Comparison of ENCODE assay signal across 8 cellular contexts in genomic region chr3:84958495-84959469, GRCh38. TPM values are rescaled to one million over a fixed set of nuclear protein-coding genes. Genes with fewer than 3 reads are reported as not detected.
DNase-seq lines count a peak whose midpoint lies in the region; ATAC-seq and TF ChIP-seq lines count a peak whose summit lies in the region.

CADM2 (plus strand) TSS chr3:84958989.

- no peaks in the 10 kb centered on the region for H3K27me3 ChIP-seq in SJCRH30
- H3K27me3 ChIP-seq in neural cell (ENCODE audit: insufficient read depth, low read depth, low read length), result peaks cover 23% of the 10 kb centered on the region

- peak; percentile 65 for TF ChIP-seq CTCF in neural cell (IDR thresholded peaks at IDR 0.05; ENCODE audit: poor library complexity, severe bottlenecking)

- peak within 1 kb of the TSS; percentile 65 for H3K4me3 Mint-ChIP-seq in activated naive CD4-positive, alpha-beta T cell treated with anti-CD3 and anti-CD28 coated beads for 36 hours
- peak within 1 kb of the TSS; percentile 72 for H3K4me3 Mint-ChIP-seq in stimulated activated naive CD8-positive, alpha-beta T cell treated with anti-CD3 and anti-CD28 coated beads, Interleukin-15, Interleukin-2, amounts not matched to agents 100 ng/mL and 50 ng/mL, for 24 hours

- no peak for TF ChIP-seq EP300 in neural cell (conservative IDR thresholded peaks at IDR 0.05; ENCODE audit: poor library complexity, severe bottlenecking)

- peaks cover 26% of the 10 kb centered on the region for H3K4me1 Mint-ChIP-seq in activated naive CD4-positive, alpha-beta T cell treated with anti-CD3 and anti-CD28 coated beads for 36 hours (ENCODE audit: low read depth)
- H3K4me1 Mint-ChIP-seq in stimulated activated naive CD8-positive, alpha-beta T cell treated with anti-CD3 and anti-CD28 coated beads, Interleukin-15, Interleukin-2, amounts not matched to agents 100 ng/mL and 50 ng/mL, for 24 hours (ENCODE audit: low read depth), result peaks cover 18% of the 10 kb centered on the region

- H3K27me3 Mint-ChIP-seq in activated naive CD4-positive, alpha-beta T cell treated with anti-CD3 and anti-CD28 coated beads for 36 hours (ENCODE audit: low read depth), result peaks cover 48% of the 10 kb centered on the region
- peaks cover 46% of the 10 kb centered on the region for H3K27me3 Mint-ChIP-seq in stimulated activated naive CD8-positive, alpha-beta T cell treated with anti-CD3 and anti-CD28 coated beads, Interleukin-15, Interleukin-2, amounts not matched to agents 100 ng/mL and 50 ng/mL, for 24 hours

- peak within 1 kb of the TSS; percentile 59 for H3K27ac ChIP-seq in SJCRH30
- H3K27ac ChIP-seq in neural cell (ENCODE audit: low read length), result peak within 1 kb of the TSS; percentile 60

- H3K36me3 Mint-ChIP-seq in activated naive CD4-positive, alpha-beta T cell treated with anti-CD3 and anti-CD28 coated beads for 36 hours (ENCODE audit: low read depth), result no peaks in the 10 kb centered on the region
- H3K36me3 Mint-ChIP-seq in stimulated activated naive CD8-positive, alpha-beta T cell treated with anti-CD3 and anti-CD28 coated beads, Interleukin-15, Interleukin-2, amounts not matched to agents 100 ng/mL and 50 ng/mL, for 24 hours (ENCODE audit: low read depth), result no peaks in the 10 kb centered on the region

- H4K20me1 ChIP-seq in neural cell (ENCODE audit: insufficient read depth), result no peaks in the 10 kb centered on the region

- no peaks in the 10 kb centered on the region for H3F3A ChIP-seq in neural cell (ENCODE audit: insufficient read depth, low read length, poor library complexity, severe bottlenecking)

- H3K9me3 Mint-ChIP-seq in activated naive CD4-positive, alpha-beta T cell treated with anti-CD3 and anti-CD28 coated beads for 36 hours, result no peaks in the 10 kb centered on the region
- H3K9me3 Mint-ChIP-seq in stimulated activated naive CD8-positive, alpha-beta T cell treated with anti-CD3 and anti-CD28 coated beads, Interleukin-15, Interleukin-2, amounts not matched to agents 100 ng/mL and 50 ng/mL, for 24 hours, result peaks cover 4% of the 10 kb centered on the region

- TF ChIP-seq RAD21 in neural cell (conservative IDR thresholded peaks at IDR 0.05), result peak; percentile 47

- no peak within 1 kb of the TSS for H3K27ac Mint-ChIP-seq in activated naive CD4-positive, alpha-beta T cell treated with anti-CD3 and anti-CD28 coated beads for 36 hours
- no peak within 1 kb of the TSS for H3K27ac Mint-ChIP-seq in stimulated activated naive CD8-positive, alpha-beta T cell treated with anti-CD3 and anti-CD28 coated beads, Interleukin-15, Interleukin-2, amounts not matched to agents 100 ng/mL and 50 ng/mL, for 24 hours

- DNase-seq in D341Med (ENCODE audit: low spot score) (peak; percentile 97), HuH-7.5 (ENCODE audit: low spot score) (peak; percentile 67), SJCRH30 (peak; percentile 93 to 96), foreskin melanocyte (peak; percentile 68)
- DNase-seq in activated naive CD4-positive, alpha-beta T cell treated with anti-CD3 and anti-CD28 coated beads for 36 hours, result peak; percentile 75

- peaks cover 4% of the 10 kb centered on the region; the same call in 1 of the 2 replicates for H3K4me1 ChIP-seq in SJCRH30

- H3K36me3 ChIP-seq in SJCRH30 (no peaks in the 10 kb centered on the region), neural cell (ENCODE audit: insufficient read depth, low read length) (no peaks in the 10 kb centered on the region)

- H3K9ac ChIP-seq in neural cell (ENCODE audit: low read length), result peak within 1 kb of the TSS; percentile 64

- no peaks in the 10 kb centered on the region for H3K79me2 ChIP-seq in neural cell (replicated peaks; ENCODE audit: insufficient read depth, low read length)

- H3K4me3 ChIP-seq in SJCRH30, result peak within 1 kb of the TSS; percentile 86
- peak within 1 kb of the TSS; percentile 84 for H3K4me3 ChIP-seq in neural cell (ENCODE audit: low read length)

- H3K9me2 ChIP-seq in neural cell (ENCODE audit: insufficient read depth, low read length), result no peaks in the 10 kb centered on the region

- H2AFZ ChIP-seq in neural cell (ENCODE audit: low read depth, low read length), result peak within 1 kb of the TSS; percentile 76

- H3K4me2 ChIP-seq in neural cell (ENCODE audit: low read length), result peak within 1 kb of the TSS; percentile 74

- intact Hi-C loops in activated naive CD4-positive, alpha-beta T cell treated with anti-CD3 and anti-CD28 coated beads for 36 hours (cut with micrococcal nuclease), result no loop called here

- CTCF ChIA-PET in activated naive CD4-positive, alpha-beta T cell treated with anti-CD3 and anti-CD28 coated beads for 36 hours (lab: Charles Lee), result no interaction called here

- H3K9me3 ChIP-seq in SJCRH30 (replicated peaks), result no peaks in the 10 kb centered on the region
- no peaks in the 10 kb centered on the region for H3K9me3 ChIP-seq in neural cell (ENCODE audit: low read length)

- peak; percentile 96 for ATAC-seq in GM21526 (IDR thresholded peaks at IDR 0.05; ENCODE audit: low FRiP score, unreplicated experiment)

TF ChIP-seq in neural cell, 6 proteins besides CTCF, POLR2A, EP300 and RAD21:
- peak; percentile 66 for TF ChIP-seq TAF1 (IDR thresholded peaks at IDR 0.05; ENCODE audit: low read depth)
- TF ChIP-seq SMC3 (conservative IDR thresholded peaks at IDR 0.05; ENCODE audit: poor library complexity), result peak; percentile 57
- TF ChIP-seq EZH2 (IDR thresholded peaks at IDR 0.05; ENCODE audit: borderline replicate concordance, insufficient read depth, low read length, poor library complexity, severe bottlenecking), result no peak
- peak; percentile 85 for TF ChIP-seq MXI1 (conservative IDR thresholded peaks at IDR 0.05; ENCODE audit: poor library complexity, severe bottlenecking)
- peak; percentile 62 for TF ChIP-seq POLR2AphosphoS5 (IDR thresholded peaks at IDR 0.05)
- peak; percentile 82 for TF ChIP-seq REST (IDR thresholded peaks at IDR 0.05; ENCODE audit: borderline replicate concordance)
TF ChIP-seq in neural cell: peak in this region for 5.

RNA-seq across cellular contexts. Expression of gene CADM2, which starts in this region (rescaled TPM):
- total RNA-seq in SJCRH30 (2014; rRNA removed; shearing (Covaris generic)), result 12.0 and 20.8 TPM in 2 replicates
- not detected for total RNA-seq in activated naive CD4-positive, alpha-beta T cell treated with anti-CD3 and anti-CD28 coated beads for 36 hours
- 4.2 and 4.5 TPM in 2 replicates for polyA plus RNA-seq in neural cell
- 12.4 and 15.2 TPM in 2 replicates for polyA minus RNA-seq in neural cell

Comparison
In these comparisons a context has a peak if more than half of its experiments do, and no peak if none do; other contexts are left out.
1. Peak in every context shown above with its lines: DNase-seq, ATAC-seq, H3K4me3 ChIP-seq and H3K27ac ChIP-seq.
2. RNA of gene CADM2 (total RNA-seq): 12.0 to 20.8 TPM in SJCRH30; not detected in activated naive CD4-positive, alpha-beta T cell treated with anti-CD3 and anti-CD28 coated beads for 36 hours; every median in the first group is over 10 times any median in the second.
3. Peak in DNase-seq in activated naive CD4-positive, alpha-beta T cell treated with anti-CD3 and anti-CD28 coated beads for 36 hours; RNA of the gene not detected or under 1 TPM.